ENCODE assay signal across 18 cellular contexts in the genomic region with DNA sequence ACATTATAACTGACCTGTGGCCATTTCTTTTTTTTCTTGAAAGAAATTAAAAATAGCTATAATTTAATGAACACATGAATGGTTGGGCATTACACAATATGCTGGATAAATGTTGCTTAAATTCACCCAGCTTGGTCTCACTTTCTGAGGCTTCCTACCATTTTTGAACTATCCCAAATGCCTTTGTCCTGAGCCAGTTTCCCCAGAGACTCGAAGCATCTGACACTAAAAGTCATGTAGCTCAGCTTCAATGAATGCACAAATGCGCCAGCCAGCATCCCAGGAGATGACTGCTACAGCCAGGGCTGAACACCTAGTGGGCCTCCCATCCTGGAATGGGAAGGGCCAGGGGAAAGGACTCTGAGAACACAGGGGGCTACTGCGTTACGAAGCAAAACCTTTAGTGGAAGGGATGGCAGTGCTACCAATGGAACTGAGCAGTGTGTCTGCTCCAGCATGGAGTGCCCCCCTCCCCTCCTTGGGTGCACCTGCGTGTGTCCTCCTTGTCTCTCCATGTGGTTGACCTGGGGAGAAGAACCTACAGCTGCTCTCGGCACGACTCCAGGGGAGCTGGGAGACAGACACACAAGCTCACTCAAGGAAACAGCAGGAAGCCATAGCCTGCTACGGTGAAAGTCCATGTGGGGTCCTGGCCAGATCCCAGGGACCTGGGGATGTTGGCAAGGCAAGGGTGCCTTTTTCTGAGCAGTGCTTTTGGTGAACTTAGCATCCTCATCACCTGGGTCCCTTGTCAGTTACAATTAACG.
DNase-seq lines count a peak whose midpoint lies in the region; ATAC-seq, FAIRE-seq and TF ChIP-seq lines count a peak whose summit lies in the region.
"Had no signal": no experiment of that assay in that cellular context is flagged by ENCODE, and none has a peak within 500 bp of the region (broad histone marks: within the 10 kb centered on the region; RNA-seq: fewer than 3 reads in every experiment).

No MANE protein-coding gene starts in this region.

- no peaks in the 10 kb centered on the region for H4K20me1 ChIP-seq in GM23248 (ENCODE audit: insufficient read depth)

- in situ Hi-C loops in GM23248 (cut with MboI) = no loop called here

- TF ChIP-seq CTCF in AG10803 (conservative IDR thresholded peaks at IDR 0.05; ENCODE audit: low read length) (no peak), coronary artery (IDR thresholded peaks at IDR 0.05) (no peak)

- intact Hi-C loops in posterior vena cava (cut with DNase I) = no loop called here

- H3K9me2 ChIP-seq in GM23248 (ENCODE audit: insufficient read depth) = no peaks in the 10 kb centered on the region

- H3K4me3 ChIP-seq in AG10803 (ENCODE audit: low read length) (no peak overlapping the region), GM23248 (no peak overlapping the region), coronary artery (no peak overlapping the region)
- H3K4me3 ChIP-seq: tibial artery had no signal

- H3K27ac ChIP-seq in GM23248 (no peak overlapping the region), coronary artery (no peak overlapping the region)
- H3K27ac ChIP-seq: C4-2B, tibial artery had no signal

- peaks cover 34% of the 10 kb centered on the region for H3K27me3 ChIP-seq in GM23248 (replicated peaks; ENCODE audit: insufficient read depth)

- no peaks in the 10 kb centered on the region for H3K79me2 ChIP-seq in GM23248 (ENCODE audit: insufficient read depth)

- no peaks in the 10 kb centered on the region for H3K36me3 ChIP-seq in GM23248 (ENCODE audit: low read depth)
- H3K36me3 ChIP-seq: tibial artery had no signal

- H3F3A ChIP-seq in GM23248 (ENCODE audit: insufficient read depth) = no peaks in the 10 kb centered on the region

- ATAC-seq in HG03159 (IDR thresholded peaks at IDR 0.05; ENCODE audit: unreplicated experiment) = no peak
- ATAC-seq: activated naive CD4-positive, alpha-beta T cell treated with anti-CD3 and anti-CD28 coated beads, Interleukin-2, amount 50 U/mL, for 72 hours; left colon had no signal

- no peak for FAIRE-seq in H54 (lab: Jason Lieb, UNC)

- 0 out of 2 replicates have a peak, but pooled peaks cover 4% of the 10 kb centered on the region for H3K4me1 ChIP-seq in GM23248 (ENCODE audit: insufficient read depth)
- H3K4me1 ChIP-seq: tibial artery had no signal

- H2AFZ ChIP-seq in GM23248 = no peak overlapping the region

- 39 to 47% methylated on average over 9 of the region's 9 CpGs for WGBS in GM23248 (ENCODE audit: low coverage in 1 of 2, low lambda C conversion rate in 2 of 2, missing lambda C conversion rate in 2 of 2), 2 experiments

- no peaks in the 10 kb centered on the region for H3K9me3 ChIP-seq in GM23248 (ENCODE audit: low read depth)
- H3K9me3 ChIP-seq: tibial artery had no signal

- no peak for TF ChIP-seq POLR2A in H54 (IDR thresholded peaks at IDR 0.05; ENCODE audit: low read depth, low read length)

- peak; percentile 40 for DNase-seq in AG10803 (ENCODE audit: low read depth)
- peak; percentile 59 for DNase-seq in GM23248
- DNase-seq in coronary artery (ENCODE audit: low spot score) = peak; percentile 36
- peak; percentile 66 for DNase-seq in posterior vena cava (ENCODE audit: low spot score)
- DNase-seq in iPS-NIHi7 (ENCODE audit: extremely low spot score) = no peak
- no peak for DNase-seq in NK-92 treated with Interleukin-12 subunit alpha and Interleukin-12 subunit beta, amount 100 ng/mL, for 24 hours (lab: John Stamatoyannopoulos, UW)
- no peak for DNase-seq in H54 (ENCODE audit: insufficient read length, low spot score)
- DNase-seq: activated CD4-positive, alpha-beta T cell treated with anti-CD3 and anti-CD28 coated beads for 1 hour; DMS53; HFFc6; left colon; NCI-H1048; NCI-H446 treated with DMSO at 0.1 percent for 48 hours; stimulated activated CD4-positive, alpha-beta T cell treated with anti-CD3 and anti-CD28 coated beads, Interleukin-2, amount 100 ng/mL, for 48 hours had no signal

- no peak overlapping the region for H3K4me2 ChIP-seq in GM23248 (ENCODE audit: unreplicated experiment)

- H3K9ac ChIP-seq in GM23248 = no peak overlapping the region

Comparison
In these comparisons a context has a peak if more than half of its experiments do, and no peak if none do; other contexts are left out.
1. DNase-seq: peak in AG10803 (single experiment), GM23248 (single experiment), coronary artery (single experiment) and posterior vena cava (single experiment); none in iPS-NIHi7 (single experiment), NK-92 treated with Interleukin-12 subunit alpha and Interleukin-12 subunit beta, amount 100 ng/mL, for 24 hours (single experiment) and H54 (single experiment).